In genomic region chr20:35837577-35838195, GRCh38 we compare ENCODE assay signal across 12 cellular contexts.
A peak's percentile ranks its signal among the peaks of the same experiment; 100 is the strongest.
DNase-seq lines count a peak whose midpoint lies in the region; TF ChIP-seq lines count a peak whose summit lies in the region.
"Had no signal": no experiment of that assay in that cellular context is flagged by ENCODE, and none has a peak within 500 bp of the region (broad histone marks: within the 10 kb centered on the region; RNA-seq: fewer than 3 reads in every experiment).

No MANE protein-coding gene starts in this region.

- H3K79me1 ChIP-seq in trophoblast cell (ENCODE audit: low read length): no peaks in the 10 kb centered on the region

- H3K36me3 ChIP-seq in CD4-positive, alpha-beta memory T cell (ENCODE audit: insufficient read depth, low read length): peaks cover 4% of the 10 kb centered on the region
- H3K36me3 ChIP-seq in brain microvascular endothelial cell (replicated peaks) (peaks cover 5% of the 10 kb centered on the region), sigmoid colon (peaks cover 0 to 7% (median 3%) of the 10 kb centered on the region in 4 donors), trophoblast cell (ENCODE audit: control insufficient read depth in 1 of 2, insufficient read depth in 2 of 2, low read length in 2 of 2) (peaks cover under 1 to 3% of the 10 kb centered on the region in 2 experiments)

- TF ChIP-seq CTCF in chondrocyte (IDR thresholded peaks at IDR 0.05) (no peak), nephron (IDR thresholded peaks at IDR 0.05; ENCODE audit: unreplicated experiment in 3 of 3) (no peak), brain microvascular endothelial cell (IDR thresholded peaks at IDR 0.05; ENCODE audit: low read depth, low read length, missing control alignments) (no peak), sigmoid colon (IDR thresholded peaks at IDR 0.05) (no peak)

- H4K12ac ChIP-seq in trophoblast cell (ENCODE audit: low read depth, low read length): no peak overlapping the region

- H4K8ac ChIP-seq in trophoblast cell (ENCODE audit: low read depth, low read length): no peak overlapping the region

- no peak overlapping the region for H3K14ac ChIP-seq in trophoblast cell (ENCODE audit: low read length)

- peaks cover 12 to 21% of the 10 kb centered on the region in 2 donors for H3K36me3 Mint-ChIP-seq in CD4-positive, alpha-beta memory T cell
- peaks cover 7% of the 10 kb centered on the region for H3K36me3 Mint-ChIP-seq in chondrocyte (ENCODE audit: low read depth)
- H3K36me3 Mint-ChIP-seq in nephron (ENCODE audit: low read depth): peaks cover 41% of the 10 kb centered on the region

- no peak overlapping the region for H3K9ac ChIP-seq in trophoblast cell (ENCODE audit: low read length)

- POLR2A ChIA-PET in CD4-positive, alpha-beta memory T cell (lab: Charles Lee; ENCODE audit: partially characterized antibody): interaction anchor here (7.7 kb wide), 1 partner anchor 95 kb away, joined by 49 read pairs; the partner anchor contains the start of gene RBM39

- no peak overlapping the region for H3K4me3 ChIP-seq in CD4-positive, alpha-beta memory T cell (ENCODE audit: low read length in 2 of 2)
- H3K4me3 ChIP-seq in brain microvascular endothelial cell (ENCODE audit: low read depth, low read length): no peak overlapping the region
- no peak overlapping the region for H3K4me3 ChIP-seq in sigmoid colon
- no peak overlapping the region for H3K4me3 ChIP-seq in trophoblast cell (ENCODE audit: low read depth, low read length)
- H3K4me3 ChIP-seq: esophagus muscularis mucosa had no signal

- H3K4me2 ChIP-seq in trophoblast cell (ENCODE audit: low read length): no peak overlapping the region

- intact Hi-C loops in CD4-positive, alpha-beta memory T cell (cut with micrococcal nuclease): no loop called here
- intact Hi-C loops in sigmoid colon (cut with DNase I): no loop called here

- CTCF ChIA-PET in CD4-positive, alpha-beta memory T cell (lab: Charles Lee; ENCODE audit: partially characterized antibody): no interaction called here

- no peak overlapping the region for H3K18ac ChIP-seq in trophoblast cell (ENCODE audit: low read length)

- no peak for DNase-seq in CD4-positive, alpha-beta memory T cell
- DNase-seq in M059J (ENCODE audit: low read depth): peak; percentile 49
- DNase-seq in chondrocyte (ENCODE audit: low spot score): no peak
- DNase-seq in brain microvascular endothelial cell: no peak
- DNase-seq in DMS79 treated with DMSO at 0.1 percent for 48 hours (lab: John Stamatoyannopoulos, UW): no peak
- no peak for DNase-seq in sigmoid colon
- DNase-seq in trophoblast cell: no peak
- DNase-seq: stimulated activated CD4-positive, alpha-beta T cell treated with anti-CD3 and anti-CD28 coated beads, Interleukin-1b, Interleukin-23, amount 100 ng/mL, for 48 hours; stimulated activated CD8-positive, alpha-beta memory T cell treated with anti-CD3 and anti-CD28 coated beads, Interleukin-4, amount 100 ng/mL, for 48 hours had no signal

- no peak for TF ChIP-seq EP300 in sigmoid colon (IDR thresholded peaks at IDR 0.05)

- no peak overlapping the region for H3K27ac ChIP-seq in CD4-positive, alpha-beta memory T cell (ENCODE audit: low read depth, low read length)
- no peak overlapping the region for H3K27ac ChIP-seq in brain microvascular endothelial cell
- no peak overlapping the region for H3K27ac ChIP-seq in sigmoid colon
- no peak overlapping the region for H3K27ac ChIP-seq in trophoblast cell (ENCODE audit: low read depth, low read length)
- H3K27ac ChIP-seq: esophagus muscularis mucosa had no signal

- no peak overlapping the region for H2AK5ac ChIP-seq in trophoblast cell (ENCODE audit: low read length)

- peaks cover 0 to 4% (median 2%) of the 10 kb centered on the region in 8 donors for H3K9me3 Mint-ChIP-seq in CD4-positive, alpha-beta memory T cell
- peaks cover 8% of the 10 kb centered on the region for H3K9me3 Mint-ChIP-seq in chondrocyte (ENCODE audit: low read depth)
- peaks cover 14% of the 10 kb centered on the region for H3K9me3 Mint-ChIP-seq in nephron

- no peak overlapping the region for H2BK12ac ChIP-seq in trophoblast cell (ENCODE audit: low read length)

- no peak for TF ChIP-seq POLR2A in sigmoid colon (IDR thresholded peaks at IDR 0.05)

- H2BK120ac ChIP-seq in trophoblast cell (ENCODE audit: insufficient read depth, low read length, poor library complexity): no peak overlapping the region

- H3K23ac ChIP-seq in trophoblast cell (ENCODE audit: low read length): no peak overlapping the region

- H3K79me2 ChIP-seq in trophoblast cell (ENCODE audit: control insufficient read depth, insufficient read depth, low read length, poor library complexity): peaks cover 2% of the 10 kb centered on the region

- no peak overlapping the region for H3K4ac ChIP-seq in trophoblast cell (ENCODE audit: low read depth, low read length)

- H3K27me3 Mint-ChIP-seq in CD4-positive, alpha-beta memory T cell: no peaks in the 10 kb centered on the region
- H3K27me3 Mint-ChIP-seq in chondrocyte (ENCODE audit: low read depth): no peaks in the 10 kb centered on the region
- H3K27me3 Mint-ChIP-seq in nephron (ENCODE audit: low read depth): no peaks in the 10 kb centered on the region
- H3K27me3 Mint-ChIP-seq: type B pancreatic cell had no signal

- H3K9me3 ChIP-seq in CD4-positive, alpha-beta memory T cell (ENCODE audit: control insufficient read depth in 1 of 2, low read length in 2 of 2): no peaks in the 10 kb centered on the region
- H3K9me3 ChIP-seq in sigmoid colon (no peaks in the 10 kb centered on the region), trophoblast cell (ENCODE audit: insufficient read depth, low read depth, low read length) (no peaks in the 10 kb centered on the region)

- peaks cover 45 to 64% (median 53%) of the 10 kb centered on the region in 4 donors for H3K4me1 Mint-ChIP-seq in CD4-positive, alpha-beta memory T cell
- peaks cover 8% of the 10 kb centered on the region for H3K4me1 Mint-ChIP-seq in chondrocyte (ENCODE audit: low read depth)
- peaks cover 10% of the 10 kb centered on the region for H3K4me1 Mint-ChIP-seq in nephron

- no peak overlapping the region for H2BK5ac ChIP-seq in trophoblast cell (ENCODE audit: low read depth, low read length, poor library complexity)

- 91 to 93% methylated on average over 6 of the region's 6 CpGs for WGBS in sigmoid colon, 2 donors
- WGBS in trophoblast cell (ENCODE audit: extremely low coverage, insufficient coverage, insufficient read length): no CpG with 5 or more reads among the region's 6 CpGs

- H3K4me1 ChIP-seq in CD4-positive, alpha-beta memory T cell (ENCODE audit: insufficient read depth, low read length): peaks cover 29% of the 10 kb centered on the region
- H3K4me1 ChIP-seq in sigmoid colon (peaks cover 0 to 5% (median 1%) of the 10 kb centered on the region in 4 donors), trophoblast cell (ENCODE audit: control insufficient read depth in 1 of 2, insufficient read depth in 2 of 2, low read length in 2 of 2) (no peaks in the 10 kb centered on the region)

- H2AFZ ChIP-seq in trophoblast cell (ENCODE audit: insufficient read depth, low read length, poor library complexity): no peak overlapping the region

- H3K4me3 Mint-ChIP-seq in CD4-positive, alpha-beta memory T cell: no peak overlapping the region
- H3K4me3 Mint-ChIP-seq in chondrocyte (ENCODE audit: unreplicated experiment) (no peak overlapping the region), nephron (no peak overlapping the region)
- H3K4me3 Mint-ChIP-seq: type B pancreatic cell had no signal

- in situ Hi-C loops in brain microvascular endothelial cell (cut with HindIII; ENCODE audit: low pct_ligation_motif_present, low sequenced_read_pairs): no loop called here

- H4K91ac ChIP-seq in trophoblast cell (ENCODE audit: low read depth, low read length): no peak overlapping the region

- H3K27ac Mint-ChIP-seq in CD4-positive, alpha-beta memory T cell: peak overlapping the region in 6 of 7 donors; percentile 7 to 65 (median 42)
- H3K27ac Mint-ChIP-seq in chondrocyte (ENCODE audit: unreplicated experiment) (peak overlapping the region; percentile 29), nephron (peak overlapping the region; percentile 14 to 37 (median 22))
- H3K27ac Mint-ChIP-seq: type B pancreatic cell had no signal

- no peaks in the 10 kb centered on the region for H3K27me3 ChIP-seq in CD4-positive, alpha-beta memory T cell (ENCODE audit: insufficient read depth, low read length)
- H3K27me3 ChIP-seq in brain microvascular endothelial cell (replicated peaks) (no peaks in the 10 kb centered on the region), sigmoid colon (no peaks in the 10 kb centered on the region), trophoblast cell (ENCODE audit: insufficient read depth, low read length) (no peaks in the 10 kb centered on the region)
- H3K27me3 ChIP-seq: esophagus muscularis mucosa had no signal
